Comparison of ENCODE assay signal across 20 cellular contexts in genomic region chr10:10528563-10528910, GRCh38.
DNase-seq lines count a peak whose midpoint lies in the region; TF ChIP-seq lines count a peak whose summit lies in the region.
"Had no signal": no experiment of that assay in that cellular context is flagged by ENCODE, and none has a peak within 500 bp of the region (broad histone marks: within the 10 kb centered on the region; RNA-seq: fewer than 3 reads in every experiment).

No MANE protein-coding gene starts in this region.

- no peak overlapping the region for H3K4me3 ChIP-seq in astrocyte of the spinal cord (ENCODE audit: low read depth, low read length)
- H3K4me3 ChIP-seq in fibroblast of the aortic adventitia (ENCODE audit: low read depth, low read length), result no peak overlapping the region
- no peak overlapping the region for H3K4me3 ChIP-seq in skeletal muscle cell (ENCODE audit: low read depth, low read length)
- H3K4me3 ChIP-seq: A549, BLaER1, GM12878 had no signal

- DNase-seq in HCEC 1CT (peak; percentile 47), astrocyte of the spinal cord (ENCODE audit: low read depth, low spot score) (peak; percentile 9), fibroblast of the aortic adventitia (ENCODE audit: low read depth) (peak; percentile 24), skeletal muscle cell (ENCODE audit: low read depth) (peak; percentile 24), epidermal melanocyte (ENCODE audit: insufficient read length, low spot score) (no peak), NCI-H774 (lab: John Stamatoyannopoulos, UW) (no peak), mucosa of gallbladder (ENCODE audit: low spot score) (no peak), mesothelial cell of epicardium (ENCODE audit: low spot score in 2 of 2, unreplicated experiment in 2 of 2) (no peak)
- DNase-seq: CD4-positive, alpha-beta memory T cell; DMS153; Karpas-422; MM.1S; NCI-H1092; NCI-H2029 treated with DMSO at 0.1 percent for 48 hours; NCI-H2171 treated with DMSO at 0.1 percent for 48 hours; NCI-H446 treated with DMSO at 0.1 percent for 48 hours had no signal

- no peaks in the 10 kb centered on the region for H3K36me3 Mint-ChIP-seq in mesothelial cell of epicardium
- H3K36me3 Mint-ChIP-seq: CD4-positive, alpha-beta memory T cell; IgD-negative memory B cell had no signal

- in situ Hi-C loops in astrocyte of the spinal cord (cut with HindIII; ENCODE audit: low sequenced_read_pairs), result no loop called here

- no peak overlapping the region for H3K4me3 Mint-ChIP-seq in mesothelial cell of epicardium
- H3K4me3 Mint-ChIP-seq: CD4-positive, alpha-beta memory T cell; IgD-negative memory B cell had no signal

- H3K4me1 Mint-ChIP-seq in mesothelial cell of epicardium, result peaks cover 21% of the 10 kb centered on the region
- H3K4me1 Mint-ChIP-seq: CD4-positive, alpha-beta memory T cell; IgD-negative memory B cell had no signal

- no peak for TF ChIP-seq CTCF in astrocyte of the spinal cord (IDR thresholded peaks at IDR 0.05; ENCODE audit: low read depth, low read length)
- TF ChIP-seq CTCF in fibroblast of the aortic adventitia (IDR thresholded peaks at IDR 0.05; ENCODE audit: insufficient read depth, low read length), result no peak
- TF ChIP-seq CTCF in mesothelial cell of epicardium (IDR thresholded peaks at IDR 0.05; ENCODE audit: unreplicated experiment), result no peak

- no peaks in the 10 kb centered on the region for H3K9me3 Mint-ChIP-seq in mesothelial cell of epicardium
- H3K9me3 Mint-ChIP-seq: CD4-positive, alpha-beta memory T cell had no signal

- H3K27ac Mint-ChIP-seq in mesothelial cell of epicardium, result no peak overlapping the region
- H3K27ac Mint-ChIP-seq: CD4-positive, alpha-beta memory T cell; IgD-negative memory B cell had no signal

- no peaks in the 10 kb centered on the region for H3K27me3 Mint-ChIP-seq in mesothelial cell of epicardium (ENCODE audit: low read depth)
- H3K27me3 Mint-ChIP-seq: IgD-negative memory B cell had no signal

Comparison
In these comparisons a context has a peak if more than half of its experiments do, and no peak if none do; other contexts are left out.
1. DNase-seq: peak in HCEC 1CT (single experiment), astrocyte of the spinal cord (single experiment), fibroblast of the aortic adventitia (single experiment) and skeletal muscle cell (single experiment); none in epidermal melanocyte (single experiment), NCI-H774 (single experiment), mucosa of gallbladder (single experiment) and mesothelial cell of epicardium (0 of 2).